ENCODE assay signal across 1 cellular context in the genomic region with DNA sequence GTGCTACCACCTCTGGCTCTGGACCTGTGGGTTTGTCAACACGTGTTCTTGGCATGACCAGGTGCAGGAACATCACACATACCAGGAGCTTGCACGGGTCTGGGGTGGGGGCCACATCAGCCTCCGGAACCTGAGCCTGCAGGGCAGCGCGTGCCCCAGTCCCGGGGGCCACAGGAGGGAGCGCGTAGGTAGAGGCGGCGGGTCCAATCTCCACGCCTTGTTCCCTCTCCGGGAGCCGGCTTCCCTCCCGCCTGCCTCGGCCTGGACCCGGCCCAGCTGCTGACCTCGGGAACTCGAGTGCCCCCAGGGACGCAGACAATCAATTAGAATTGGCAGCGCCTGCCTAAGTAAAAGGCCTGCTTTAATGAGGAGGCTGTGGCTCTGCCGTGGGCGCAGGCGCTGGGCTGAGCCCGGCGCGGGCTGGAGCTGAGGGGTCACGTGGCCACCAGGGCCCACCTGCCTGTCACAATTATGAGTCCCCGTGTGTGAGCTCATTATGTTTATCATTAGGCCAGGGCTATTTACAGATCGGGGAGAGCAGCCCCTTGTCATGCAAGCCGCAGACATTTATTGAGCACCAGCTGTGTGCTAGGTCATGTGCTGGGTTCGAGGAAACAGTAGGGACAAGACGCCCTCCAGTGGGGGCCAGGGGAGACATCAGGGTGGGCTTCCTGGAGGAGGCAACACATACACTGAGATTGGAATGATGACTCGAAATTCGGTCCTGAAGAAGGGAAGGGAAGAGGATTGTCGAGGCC.
A peak's percentile ranks its signal among the peaks of the same experiment; 100 is the strongest.
TF ChIP-seq lines count a peak whose summit lies in the region.

No MANE protein-coding gene starts in this region.

TF ChIP-seq in K562, 482 proteins besides CTCF, POLR2A, EP300 and RAD21 (continues in another document):
- TF ChIP-seq CBFA2T2 (conservative IDR thresholded peaks at IDR 0.05) (peak; percentile 51), RCOR1 (IDR thresholded peaks at IDR 0.05; ENCODE audit: borderline replicate concordance in 1 of 2, low read depth in 2 of 2, low read length in 2 of 2) (peak in 1 of 2 experiments; percentile 27; a peak in 1 of 4 replicates), ESRRA (IDR thresholded peaks at IDR 0.05; ENCODE audit: borderline replicate concordance, low read depth) (no peak), MTA2 (IDR thresholded peaks at IDR 0.05; ENCODE audit: low read depth) (no peak), ETS2 (tag; IDR thresholded peaks at IDR 0.05; ENCODE audit: borderline replicate concordance, poor library complexity, severe bottlenecking) (no peak), BRCA1 (IDR thresholded peaks at IDR 0.05) (no peak), BRCA1 (CRISPR knock-in tag; IDR thresholded peaks at IDR 0.05) (no peak), XRCC4 (IDR thresholded peaks at IDR 0.05; ENCODE audit: extremely low read depth, insufficient read depth, insufficient read length) (no peak), CBX1 (IDR thresholded peaks at IDR 0.05; ENCODE audit: low read depth) (peak; percentile 52; the same call in 1 of the 2 replicates), GABPB2 (CRISPR knock-in tag; conservative IDR thresholded peaks at IDR 0.05) (no peak), ZNF77 (CRISPR knock-in tag; IDR thresholded peaks at IDR 0.05) (no peak), L3MBTL2 (IDR thresholded peaks at IDR 0.05) (0 out of 2 replicates have a peak, but pooled peaks have one; percentile 24)
- TF ChIP-seq, protein P1, sequence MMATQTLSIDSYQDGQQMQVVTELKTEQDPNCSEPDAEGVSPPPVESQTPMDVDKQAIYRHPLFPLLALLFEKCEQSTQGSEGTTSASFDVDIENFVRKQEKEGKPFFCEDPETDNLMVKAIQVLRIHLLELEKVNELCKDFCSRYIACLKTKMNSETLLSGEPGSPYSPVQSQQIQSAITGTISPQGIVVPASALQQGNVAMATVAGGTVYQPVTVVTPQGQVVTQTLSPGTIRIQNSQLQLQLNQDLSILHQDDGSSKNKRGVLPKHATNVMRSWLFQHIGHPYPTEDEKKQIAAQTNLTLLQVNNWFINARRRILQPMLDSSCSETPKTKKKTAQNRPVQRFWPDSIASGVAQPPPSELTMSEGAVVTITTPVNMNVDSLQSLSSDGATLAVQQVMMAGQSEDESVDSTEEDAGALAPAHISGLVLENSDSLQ (IDR thresholded peaks at IDR 0.05) = peak; percentile 63
- TF ChIP-seq, protein P2, sequence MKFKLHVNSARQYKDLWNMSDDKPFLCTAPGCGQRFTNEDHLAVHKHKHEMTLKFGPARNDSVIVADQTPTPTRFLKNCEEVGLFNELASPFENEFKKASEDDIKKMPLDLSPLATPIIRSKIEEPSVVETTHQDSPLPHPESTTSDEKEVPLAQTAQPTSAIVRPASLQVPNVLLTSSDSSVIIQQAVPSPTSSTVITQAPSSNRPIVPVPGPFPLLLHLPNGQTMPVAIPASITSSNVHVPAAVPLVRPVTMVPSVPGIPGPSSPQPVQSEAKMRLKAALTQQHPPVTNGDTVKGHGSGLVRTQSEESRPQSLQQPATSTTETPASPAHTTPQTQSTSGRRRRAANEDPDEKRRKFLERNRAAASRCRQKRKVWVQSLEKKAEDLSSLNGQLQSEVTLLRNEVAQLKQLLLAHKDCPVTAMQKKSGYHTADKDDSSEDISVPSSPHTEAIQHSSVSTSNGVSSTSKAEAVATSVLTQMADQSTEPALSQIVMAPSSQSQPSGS (CRISPR knock-in tag; IDR thresholded peaks at IDR 0.05) = no peak
- TF ChIP-seq, protein P3, sequence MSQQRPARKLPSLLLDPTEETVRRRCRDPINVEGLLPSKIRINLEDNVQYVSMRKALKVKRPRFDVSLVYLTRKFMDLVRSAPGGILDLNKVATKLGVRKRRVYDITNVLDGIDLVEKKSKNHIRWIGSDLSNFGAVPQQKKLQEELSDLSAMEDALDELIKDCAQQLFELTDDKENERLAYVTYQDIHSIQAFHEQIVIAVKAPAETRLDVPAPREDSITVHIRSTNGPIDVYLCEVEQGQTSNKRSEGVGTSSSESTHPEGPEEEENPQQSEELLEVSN (IDR thresholded peaks at IDR 0.05; ENCODE audit: borderline replicate concordance in 1 of 2, extremely low read depth in 1 of 2, insufficient read depth in 1 of 2, insufficient read length in 1 of 2, low read depth in 1 of 2, low read length in 1 of 2, poor library complexity in 1 of 2, severe bottlenecking in 1 of 2) = peak in 1 of 2 experiments; percentile 54
- TF ChIP-seq, protein P4, sequence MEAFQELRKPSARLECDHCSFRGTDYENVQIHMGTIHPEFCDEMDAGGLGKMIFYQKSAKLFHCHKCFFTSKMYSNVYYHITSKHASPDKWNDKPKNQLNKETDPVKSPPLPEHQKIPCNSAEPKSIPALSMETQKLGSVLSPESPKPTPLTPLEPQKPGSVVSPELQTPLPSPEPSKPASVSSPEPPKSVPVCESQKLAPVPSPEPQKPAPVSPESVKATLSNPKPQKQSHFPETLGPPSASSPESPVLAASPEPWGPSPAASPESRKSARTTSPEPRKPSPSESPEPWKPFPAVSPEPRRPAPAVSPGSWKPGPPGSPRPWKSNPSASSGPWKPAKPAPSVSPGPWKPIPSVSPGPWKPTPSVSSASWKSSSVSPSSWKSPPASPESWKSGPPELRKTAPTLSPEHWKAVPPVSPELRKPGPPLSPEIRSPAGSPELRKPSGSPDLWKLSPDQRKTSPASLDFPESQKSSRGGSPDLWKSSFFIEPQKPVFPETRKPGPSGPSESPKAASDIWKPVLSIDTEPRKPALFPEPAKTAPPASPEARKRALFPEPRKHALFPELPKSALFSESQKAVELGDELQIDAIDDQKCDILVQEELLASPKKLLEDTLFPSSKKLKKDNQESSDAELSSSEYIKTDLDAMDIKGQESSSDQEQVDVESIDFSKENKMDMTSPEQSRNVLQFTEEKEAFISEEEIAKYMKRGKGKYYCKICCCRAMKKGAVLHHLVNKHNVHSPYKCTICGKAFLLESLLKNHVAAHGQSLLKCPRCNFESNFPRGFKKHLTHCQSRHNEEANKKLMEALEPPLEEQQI (IDR thresholded peaks at IDR 0.05) = no peak
- TF ChIP-seq, protein P5, sequence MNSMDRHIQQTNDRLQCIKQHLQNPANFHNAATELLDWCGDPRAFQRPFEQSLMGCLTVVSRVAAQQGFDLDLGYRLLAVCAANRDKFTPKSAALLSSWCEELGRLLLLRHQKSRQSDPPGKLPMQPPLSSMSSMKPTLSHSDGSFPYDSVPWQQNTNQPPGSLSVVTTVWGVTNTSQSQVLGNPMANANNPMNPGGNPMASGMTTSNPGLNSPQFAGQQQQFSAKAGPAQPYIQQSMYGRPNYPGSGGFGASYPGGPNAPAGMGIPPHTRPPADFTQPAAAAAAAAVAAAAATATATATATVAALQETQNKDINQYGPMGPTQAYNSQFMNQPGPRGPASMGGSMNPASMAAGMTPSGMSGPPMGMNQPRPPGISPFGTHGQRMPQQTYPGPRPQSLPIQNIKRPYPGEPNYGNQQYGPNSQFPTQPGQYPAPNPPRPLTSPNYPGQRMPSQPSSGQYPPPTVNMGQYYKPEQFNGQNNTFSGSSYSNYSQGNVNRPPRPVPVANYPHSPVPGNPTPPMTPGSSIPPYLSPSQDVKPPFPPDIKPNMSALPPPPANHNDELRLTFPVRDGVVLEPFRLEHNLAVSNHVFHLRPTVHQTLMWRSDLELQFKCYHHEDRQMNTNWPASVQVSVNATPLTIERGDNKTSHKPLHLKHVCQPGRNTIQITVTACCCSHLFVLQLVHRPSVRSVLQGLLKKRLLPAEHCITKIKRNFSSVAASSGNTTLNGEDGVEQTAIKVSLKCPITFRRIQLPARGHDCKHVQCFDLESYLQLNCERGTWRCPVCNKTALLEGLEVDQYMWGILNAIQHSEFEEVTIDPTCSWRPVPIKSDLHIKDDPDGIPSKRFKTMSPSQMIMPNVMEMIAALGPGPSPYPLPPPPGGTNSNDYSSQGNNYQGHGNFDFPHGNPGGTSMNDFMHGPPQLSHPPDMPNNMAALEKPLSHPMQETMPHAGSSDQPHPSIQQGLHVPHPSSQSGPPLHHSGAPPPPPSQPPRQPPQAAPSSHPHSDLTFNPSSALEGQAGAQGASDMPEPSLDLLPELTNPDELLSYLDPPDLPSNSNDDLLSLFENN (IDR thresholded peaks at IDR 0.05; ENCODE audit: low read depth in 2 of 2, low read length in 2 of 2) = no peak
- TF ChIP-seq, protein P6, sequence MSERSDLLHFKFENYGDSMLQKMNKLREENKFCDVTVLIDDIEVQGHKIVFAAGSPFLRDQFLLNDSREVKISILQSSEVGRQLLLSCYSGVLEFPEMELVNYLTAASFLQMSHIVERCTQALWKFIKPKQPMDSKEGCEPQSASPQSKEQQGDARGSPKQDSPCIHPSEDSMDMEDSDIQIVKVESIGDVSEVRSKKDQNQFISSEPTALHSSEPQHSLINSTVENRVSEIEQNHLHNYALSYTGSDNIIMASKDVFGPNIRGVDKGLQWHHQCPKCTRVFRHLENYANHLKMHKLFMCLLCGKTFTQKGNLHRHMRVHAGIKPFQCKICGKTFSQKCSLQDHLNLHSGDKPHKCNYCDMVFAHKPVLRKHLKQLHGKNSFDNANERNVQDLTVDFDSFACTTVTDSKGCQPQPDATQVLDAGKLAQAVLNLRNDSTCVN (CRISPR knock-in tag; IDR thresholded peaks at IDR 0.05) = no peak
- TF ChIP-seq, protein P7, sequence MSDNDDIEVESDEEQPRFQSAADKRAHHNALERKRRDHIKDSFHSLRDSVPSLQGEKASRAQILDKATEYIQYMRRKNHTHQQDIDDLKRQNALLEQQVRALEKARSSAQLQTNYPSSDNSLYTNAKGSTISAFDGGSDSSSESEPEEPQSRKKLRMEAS (CRISPR knock-in tag; IDR thresholded peaks at IDR 0.05) = peak; percentile 70
- TF ChIP-seq, protein P8, sequence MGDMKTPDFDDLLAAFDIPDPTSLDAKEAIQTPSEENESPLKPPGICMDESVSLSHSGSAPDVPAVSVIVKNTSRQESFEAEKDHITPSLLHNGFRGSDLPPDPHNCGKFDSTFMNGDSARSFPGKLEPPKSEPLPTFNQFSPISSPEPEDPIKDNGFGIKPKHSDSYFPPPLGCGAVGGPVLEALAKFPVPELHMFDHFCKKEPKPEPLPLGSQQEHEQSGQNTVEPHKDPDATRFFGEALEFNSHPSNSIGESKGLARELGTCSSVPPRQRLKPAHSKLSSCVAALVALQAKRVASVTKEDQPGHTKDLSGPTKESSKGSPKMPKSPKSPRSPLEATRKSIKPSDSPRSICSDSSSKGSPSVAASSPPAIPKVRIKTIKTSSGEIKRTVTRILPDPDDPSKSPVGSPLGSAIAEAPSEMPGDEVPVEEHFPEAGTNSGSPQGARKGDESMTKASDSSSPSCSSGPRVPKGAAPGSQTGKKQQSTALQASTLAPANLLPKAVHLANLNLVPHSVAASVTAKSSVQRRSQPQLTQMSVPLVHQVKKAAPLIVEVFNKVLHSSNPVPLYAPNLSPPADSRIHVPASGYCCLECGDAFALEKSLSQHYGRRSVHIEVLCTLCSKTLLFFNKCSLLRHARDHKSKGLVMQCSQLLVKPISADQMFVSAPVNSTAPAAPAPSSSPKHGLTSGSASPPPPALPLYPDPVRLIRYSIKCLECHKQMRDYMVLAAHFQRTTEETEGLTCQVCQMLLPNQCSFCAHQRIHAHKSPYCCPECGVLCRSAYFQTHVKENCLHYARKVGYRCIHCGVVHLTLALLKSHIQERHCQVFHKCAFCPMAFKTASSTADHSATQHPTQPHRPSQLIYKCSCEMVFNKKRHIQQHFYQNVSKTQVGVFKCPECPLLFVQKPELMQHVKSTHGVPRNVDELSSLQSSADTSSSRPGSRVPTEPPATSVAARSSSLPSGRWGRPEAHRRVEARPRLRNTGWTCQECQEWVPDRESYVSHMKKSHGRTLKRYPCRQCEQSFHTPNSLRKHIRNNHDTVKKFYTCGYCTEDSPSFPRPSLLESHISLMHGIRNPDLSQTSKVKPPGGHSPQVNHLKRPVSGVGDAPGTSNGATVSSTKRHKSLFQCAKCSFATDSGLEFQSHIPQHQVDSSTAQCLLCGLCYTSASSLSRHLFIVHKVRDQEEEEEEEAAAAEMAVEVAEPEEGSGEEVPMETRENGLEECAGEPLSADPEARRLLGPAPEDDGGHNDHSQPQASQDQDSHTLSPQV (IDR thresholded peaks at IDR 0.05) = no peak
- TF ChIP-seq, protein P9, sequence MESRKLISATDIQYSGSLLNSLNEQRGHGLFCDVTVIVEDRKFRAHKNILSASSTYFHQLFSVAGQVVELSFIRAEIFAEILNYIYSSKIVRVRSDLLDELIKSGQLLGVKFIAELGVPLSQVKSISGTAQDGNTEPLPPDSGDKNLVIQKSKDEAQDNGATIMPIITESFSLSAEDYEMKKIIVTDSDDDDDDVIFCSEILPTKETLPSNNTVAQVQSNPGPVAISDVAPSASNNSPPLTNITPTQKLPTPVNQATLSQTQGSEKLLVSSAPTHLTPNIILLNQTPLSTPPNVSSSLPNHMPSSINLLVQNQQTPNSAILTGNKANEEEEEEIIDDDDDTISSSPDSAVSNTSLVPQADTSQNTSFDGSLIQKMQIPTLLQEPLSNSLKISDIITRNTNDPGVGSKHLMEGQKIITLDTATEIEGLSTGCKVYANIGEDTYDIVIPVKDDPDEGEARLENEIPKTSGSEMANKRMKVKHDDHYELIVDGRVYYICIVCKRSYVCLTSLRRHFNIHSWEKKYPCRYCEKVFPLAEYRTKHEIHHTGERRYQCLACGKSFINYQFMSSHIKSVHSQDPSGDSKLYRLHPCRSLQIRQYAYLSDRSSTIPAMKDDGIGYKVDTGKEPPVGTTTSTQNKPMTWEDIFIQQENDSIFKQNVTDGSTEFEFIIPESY (CRISPR knock-in tag; IDR thresholded peaks at IDR 0.05) = peak; percentile 11; the same call in 1 of the 2 replicates
- TF ChIP-seq, protein P10, sequence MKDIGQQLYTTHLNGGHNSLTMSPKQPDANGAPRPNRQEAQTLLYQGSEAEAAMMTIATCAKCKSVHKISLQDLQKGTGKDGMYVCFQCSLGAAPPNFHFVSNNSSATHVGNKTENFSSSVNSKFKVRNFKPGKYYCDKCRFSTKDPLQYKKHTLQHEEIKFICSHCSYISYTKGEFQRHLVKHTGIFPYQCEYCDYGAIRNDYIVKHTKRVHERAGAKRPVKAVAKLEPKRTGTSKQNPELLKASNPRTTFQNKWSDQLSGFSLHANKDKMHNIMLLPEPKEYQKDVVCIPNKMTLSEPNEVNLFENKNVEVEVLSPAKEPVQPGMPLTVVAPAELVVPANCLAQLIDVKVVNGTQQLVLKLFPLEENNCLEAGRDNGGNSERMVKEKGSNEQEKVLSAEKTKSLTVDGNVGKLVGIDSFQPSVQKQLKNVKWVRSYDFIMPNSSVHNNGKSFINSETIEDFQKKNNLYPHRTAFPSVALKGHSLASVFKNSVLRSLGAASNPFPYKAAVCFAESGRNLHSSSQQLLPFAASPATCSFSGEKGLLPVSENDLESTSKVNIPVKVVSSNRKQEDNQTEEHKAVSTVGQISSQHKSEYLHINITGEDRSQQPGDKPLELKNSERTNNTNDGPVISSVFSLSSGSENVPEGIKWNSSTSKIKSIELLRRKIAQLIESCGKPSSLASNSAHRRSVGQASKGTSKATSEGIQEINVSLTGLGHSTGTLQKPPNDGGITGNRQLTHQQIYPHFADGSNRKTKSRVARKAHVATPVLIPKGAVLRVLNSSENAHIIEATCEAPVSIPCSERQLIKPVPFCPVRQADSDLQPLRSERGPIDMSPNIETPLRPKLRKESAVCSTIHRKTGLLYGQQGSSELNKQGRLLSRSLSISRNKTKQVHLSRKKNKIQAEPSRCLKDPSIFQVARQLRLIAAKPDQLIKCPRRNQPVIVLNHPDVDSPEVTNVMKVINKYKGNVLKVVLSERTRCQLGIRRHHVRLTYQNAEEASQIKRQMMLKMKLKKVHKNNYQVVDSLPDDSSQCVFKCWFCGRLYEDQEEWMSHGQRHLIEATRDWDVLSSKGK (CRISPR knock-in tag; IDR thresholded peaks at IDR 0.05) = no peak
- TF ChIP-seq, protein P11, sequence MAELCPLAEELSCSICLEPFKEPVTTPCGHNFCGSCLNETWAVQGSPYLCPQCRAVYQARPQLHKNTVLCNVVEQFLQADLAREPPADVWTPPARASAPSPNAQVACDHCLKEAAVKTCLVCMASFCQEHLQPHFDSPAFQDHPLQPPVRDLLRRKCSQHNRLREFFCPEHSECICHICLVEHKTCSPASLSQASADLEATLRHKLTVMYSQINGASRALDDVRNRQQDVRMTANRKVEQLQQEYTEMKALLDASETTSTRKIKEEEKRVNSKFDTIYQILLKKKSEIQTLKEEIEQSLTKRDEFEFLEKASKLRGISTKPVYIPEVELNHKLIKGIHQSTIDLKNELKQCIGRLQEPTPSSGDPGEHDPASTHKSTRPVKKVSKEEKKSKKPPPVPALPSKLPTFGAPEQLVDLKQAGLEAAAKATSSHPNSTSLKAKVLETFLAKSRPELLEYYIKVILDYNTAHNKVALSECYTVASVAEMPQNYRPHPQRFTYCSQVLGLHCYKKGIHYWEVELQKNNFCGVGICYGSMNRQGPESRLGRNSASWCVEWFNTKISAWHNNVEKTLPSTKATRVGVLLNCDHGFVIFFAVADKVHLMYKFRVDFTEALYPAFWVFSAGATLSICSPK (IDR thresholded peaks at IDR 0.05; ENCODE audit: borderline replicate concordance) = no peak
